ENCODE assay signal across 26 cellular contexts in the genomic region with DNA sequence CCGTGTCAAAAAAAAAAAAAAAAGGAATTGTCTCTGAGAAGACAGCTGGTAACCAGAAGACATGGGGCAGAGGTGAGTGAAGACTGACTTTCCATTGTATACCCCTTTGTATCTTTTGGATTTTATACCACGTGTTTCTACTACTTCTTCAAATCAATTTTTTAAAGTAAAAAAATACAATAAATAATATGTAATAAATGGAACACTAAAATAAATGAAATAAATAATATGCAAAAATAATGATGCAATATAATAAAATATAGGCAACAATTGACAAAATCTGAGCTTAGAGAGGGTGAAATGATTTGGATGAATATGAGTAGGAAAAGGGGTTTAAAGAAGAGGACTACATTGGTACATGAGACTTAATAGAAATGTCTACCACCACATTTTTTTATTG.
"Had no signal": no experiment of that assay in that cellular context is flagged by ENCODE, and none has a peak within 500 bp of the region (broad histone marks: within the 10 kb centered on the region; RNA-seq: fewer than 3 reads in every experiment).

No MANE protein-coding gene starts in this region.

- H3K27ac Mint-ChIP-seq: dendritic cell treated with granulocyte-macrophage colony-stimulating factor and Interleukin-4, amounts not matched to agents 40 ng/mL and 50 ng/mL, for 4 days; effector memory CD8-positive, alpha-beta T cell; endodermal cell had no signal

- H3K4me1 Mint-ChIP-seq: endodermal cell had no signal

- ATAC-seq: effector memory CD8-positive, alpha-beta T cell; esophagus mucosa; foreskin keratinocyte; gastrocnemius medialis; gastroesophageal sphincter; heart left ventricle; heart right ventricle had no signal

- H3K4me3 Mint-ChIP-seq: dendritic cell treated with granulocyte-macrophage colony-stimulating factor and Interleukin-4, amounts not matched to agents 40 ng/mL and 50 ng/mL, for 4 days; effector memory CD8-positive, alpha-beta T cell; endodermal cell had no signal

- FAIRE-seq: colon, endometrium, endothelial cell of umbilical vein, frontal cortex had no signal

- DNase-seq: colonic mucosa; cortex of kidney; dermis blood vessel endothelial cell; dorsolateral prefrontal cortex; effector CD4-positive, alpha-beta T cell; effector CD8-positive, alpha-beta T cell; effector memory CD4-positive, alpha-beta T cell; effector memory CD8-positive, alpha-beta T cell; endodermal cell; erythroblast; esophagus squamous epithelium; foreskin fibroblast; foreskin keratinocyte; foreskin melanocyte; gastrocnemius medialis; glutamatergic neuron; head of caudate nucleus; heart left ventricle; heart right ventricle had no signal

- H3K27me3 Mint-ChIP-seq: dendritic cell treated with granulocyte-macrophage colony-stimulating factor and Interleukin-4, amounts not matched to agents 40 ng/mL and 50 ng/mL, for 4 days; effector memory CD8-positive, alpha-beta T cell had no signal

- H3K9me3 Mint-ChIP-seq: dendritic cell treated with granulocyte-macrophage colony-stimulating factor and Interleukin-4, amounts not matched to agents 40 ng/mL and 50 ng/mL, for 4 days; effector memory CD8-positive, alpha-beta T cell; endodermal cell had no signal
